In the genomic region with DNA sequence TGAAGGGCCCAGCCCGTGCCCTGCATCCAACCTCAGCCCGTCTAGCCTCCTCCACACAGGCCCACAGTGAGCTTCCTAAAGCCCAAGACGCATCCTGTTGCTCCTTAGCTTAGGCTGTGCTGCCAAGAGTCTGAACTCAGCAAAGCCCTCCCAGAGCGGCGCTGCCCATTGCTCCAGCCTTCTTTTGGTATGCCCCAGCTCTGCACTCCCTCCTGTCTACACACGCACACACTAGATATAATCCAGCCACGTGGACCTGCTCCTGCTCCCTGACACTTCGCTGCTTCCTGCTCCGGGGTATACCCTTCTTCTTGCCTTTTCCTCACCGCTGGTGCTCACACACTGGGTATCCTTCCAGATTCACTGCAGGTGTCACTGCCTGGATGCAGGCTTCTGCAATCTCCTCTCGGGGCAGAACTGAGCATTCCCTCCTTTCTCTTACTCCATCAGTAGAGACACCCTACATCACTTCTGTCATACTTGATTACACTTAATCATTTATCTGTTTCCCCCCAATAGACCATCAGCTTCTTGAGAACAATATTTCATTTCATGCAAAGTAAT, we compare ENCODE assay signal across 11 cellular contexts.
"Had no signal": no experiment of that assay in that cellular context is flagged by ENCODE, and none has a peak within 500 bp of the region (broad histone marks: within the 10 kb centered on the region; RNA-seq: fewer than 3 reads in every experiment).

No MANE protein-coding gene starts in this region.

- ATAC-seq: activated CD8-positive, alpha-beta T cell treated with anti-CD3 and anti-CD28 coated beads for 36 hours; activated T-helper 17 cell treated with anti-CD3 and anti-CD28 coated beads, Interleukin-2, amount 50 U/mL, for 72 hours; left lung; stimulated activated memory B cell treated with anti-CD40 and anti-IgM and Interleukin-4, amounts not matched to agents 10 μg/mL and 1 μg/mL and 100 μg/mL, for 72 hours had no signal

- H3K4me3 ChIP-seq: left lung, suprapubic skin had no signal

- H3K27me3 Mint-ChIP-seq: activated CD8-positive, alpha-beta T cell treated with anti-CD3 and anti-CD28 coated beads for 36 hours; activated T-helper 17 cell treated with anti-CD3 and anti-CD28 coated beads, Interleukin-2, amount 50 U/mL, for 72 hours; natural killer cell treated with Interleukin-12 subunit alpha and Interleukin-12 subunit beta and Interleukin-15 and Interleukin-18, amount 100 ng/mL, for 72 hours; stimulated activated memory B cell treated with anti-CD40 and anti-IgM and Interleukin-4, amounts not matched to agents 10 μg/mL and 1 μg/mL and 100 μg/mL, for 72 hours; type B pancreatic cell had no signal

- DNase-seq: activated CD8-positive, alpha-beta T cell treated with anti-CD3 and anti-CD28 coated beads for 36 hours; activated naive CD4-positive, alpha-beta T cell treated with anti-CD3 and anti-CD28 coated beads, Interleukin-2, amount 10 ng/mL, durations not matched to agents 7 days and 5 days; activated T-cell treated with anti-CD3 and anti-CD28 coated beads for 4 hours; left lung; small intestine; SW 1271 had no signal

- H3K9me3 ChIP-seq: left lung, suprapubic skin had no signal

- H3K4me1 Mint-ChIP-seq: activated naive CD4-positive, alpha-beta T cell treated with anti-CD3 and anti-CD28 coated beads, Interleukin-2, amount 10 ng/mL, durations not matched to agents 7 days and 5 days; activated T-helper 17 cell treated with anti-CD3 and anti-CD28 coated beads, Interleukin-2, amount 50 U/mL, for 72 hours; stimulated activated memory B cell treated with anti-CD40 and anti-IgM and Interleukin-4, amounts not matched to agents 10 μg/mL and 1 μg/mL and 100 μg/mL, for 72 hours had no signal

- H3K27me3 ChIP-seq: left lung, suprapubic skin had no signal

- H3K4me3 Mint-ChIP-seq: activated CD8-positive, alpha-beta T cell treated with anti-CD3 and anti-CD28 coated beads for 36 hours; activated naive CD4-positive, alpha-beta T cell treated with anti-CD3 and anti-CD28 coated beads, Interleukin-2, amount 10 ng/mL, durations not matched to agents 7 days and 5 days; activated T-helper 17 cell treated with anti-CD3 and anti-CD28 coated beads, Interleukin-2, amount 50 U/mL, for 72 hours; natural killer cell treated with Interleukin-12 subunit alpha and Interleukin-12 subunit beta and Interleukin-15 and Interleukin-18, amount 100 ng/mL, for 72 hours; stimulated activated memory B cell treated with anti-CD40 and anti-IgM and Interleukin-4, amounts not matched to agents 10 μg/mL and 1 μg/mL and 100 μg/mL, for 72 hours; type B pancreatic cell had no signal

- H3K36me3 Mint-ChIP-seq: activated naive CD4-positive, alpha-beta T cell treated with anti-CD3 and anti-CD28 coated beads, Interleukin-2, amount 10 ng/mL, durations not matched to agents 7 days and 5 days; natural killer cell treated with Interleukin-12 subunit alpha and Interleukin-12 subunit beta and Interleukin-15 and Interleukin-18, amount 100 ng/mL, for 72 hours; stimulated activated memory B cell treated with anti-CD40 and anti-IgM and Interleukin-4, amounts not matched to agents 10 μg/mL and 1 μg/mL and 100 μg/mL, for 72 hours; type B pancreatic cell had no signal

- H3K27ac Mint-ChIP-seq: activated CD8-positive, alpha-beta T cell treated with anti-CD3 and anti-CD28 coated beads for 36 hours; activated naive CD4-positive, alpha-beta T cell treated with anti-CD3 and anti-CD28 coated beads, Interleukin-2, amount 10 ng/mL, durations not matched to agents 7 days and 5 days; activated T-helper 17 cell treated with anti-CD3 and anti-CD28 coated beads, Interleukin-2, amount 50 U/mL, for 72 hours; natural killer cell treated with Interleukin-12 subunit alpha and Interleukin-12 subunit beta and Interleukin-15 and Interleukin-18, amount 100 ng/mL, for 72 hours; stimulated activated memory B cell treated with anti-CD40 and anti-IgM and Interleukin-4, amounts not matched to agents 10 μg/mL and 1 μg/mL and 100 μg/mL, for 72 hours; type B pancreatic cell had no signal

- H3K36me3 ChIP-seq: left lung, suprapubic skin had no signal

- H3K27ac ChIP-seq: left lung, suprapubic skin had no signal

- H3K9me3 Mint-ChIP-seq: activated CD8-positive, alpha-beta T cell treated with anti-CD3 and anti-CD28 coated beads for 36 hours; activated naive CD4-positive, alpha-beta T cell treated with anti-CD3 and anti-CD28 coated beads, Interleukin-2, amount 10 ng/mL, durations not matched to agents 7 days and 5 days; activated T-helper 17 cell treated with anti-CD3 and anti-CD28 coated beads, Interleukin-2, amount 50 U/mL, for 72 hours; natural killer cell treated with Interleukin-12 subunit alpha and Interleukin-12 subunit beta and Interleukin-15 and Interleukin-18, amount 100 ng/mL, for 72 hours; type B pancreatic cell had no signal
